Comparison of ENCODE assay signal across 11 cellular contexts in genomic region chr5:6733411-6734242, GRCh38. TPM values are rescaled to one million over a fixed set of nuclear protein-coding genes. Genes with fewer than 3 reads are reported as not detected.
DNase-seq lines count a peak whose midpoint lies in the region; ATAC-seq, FAIRE-seq and TF ChIP-seq lines count a peak whose summit lies in the region.
"Had no signal": no experiment of that assay in that cellular context is flagged by ENCODE, and none has a peak within 500 bp of the region (broad histone marks: within the 10 kb centered on the region; RNA-seq: fewer than 3 reads in every experiment).

No MANE protein-coding gene starts in this region.

- H3K4me2 ChIP-seq in HepG2 (ENCODE audit: low read depth, low read length), result no peak overlapping the region

- no peak for FAIRE-seq in HepG2 (lab: Jason Lieb, UNC)

- peak in 2 of 8 donors; percentile 6 to 37 for ATAC-seq in heart right ventricle
- ATAC-seq in HepG2, result no peak
- no peak for ATAC-seq in upper lobe of left lung (ENCODE audit: low FRiP score in 2 of 2)

- intact Hi-C loops in heart right ventricle (cut with DNase I), result loop anchor here in 2 of 10 donors (10.0 kb wide), 2 partner anchors 99 to 359 kb away; partner anchors contain the start of genes MED10 (in 1 of the 2), NSUN2 (in 1 of the 2) and SRD5A1 (in 1 of the 2)
- intact Hi-C loops in cardiac septum (cut with DNase I), result no loop called here
- intact Hi-C loops in HepG2 (cut with micrococcal nuclease; ENCODE audit: unreplicated experiment), result loop anchor here (5.0 kb wide), 1 partner anchor 101 kb away; the partner anchor contains the start of genes NSUN2 and SRD5A1

- no TSS peak for BruUV-seq in HepG2 (replicated peaks; lab: Mats Ljungman, UMichigan)

- H3K4me1 ChIP-seq in heart right ventricle (peaks cover 12 to 85% (median 63%) of the 10 kb centered on the region in 9 donors), HepG2 (ENCODE audit: insufficient read depth, low read length) (peaks cover 45% of the 10 kb centered on the region), upper lobe of left lung (peaks cover 40 to 49% (median 46%) of the 10 kb centered on the region in 4 donors)

- TF ChIP-seq CTCF in heart right ventricle (IDR thresholded peaks at IDR 0.05), result no peak
- no peak for TF ChIP-seq CTCF in astrocyte of the spinal cord (IDR thresholded peaks at IDR 0.05; ENCODE audit: low read depth, low read length)
- TF ChIP-seq CTCF in HepG2 (CRISPR knock-in tag; IDR thresholded peaks at IDR 0.05), result no peak
- no peak for TF ChIP-seq CTCF in upper lobe of left lung (IDR thresholded peaks at IDR 0.05)
- TF ChIP-seq CTCF in GM10248 (IDR thresholded peaks at IDR 0.05; ENCODE audit: control extremely low read depth, extremely low read depth, low read depth, missing control alignments), result no peak

- CTCF ChIA-PET in HepG2 (lab: Yijun Ruan, JAX; ENCODE audit: low intra/inter-chr PET ratio, low total read pairs), result no interaction called here
- CTCF ChIA-PET in GM10248 (lab: Yijun Ruan, JAX), result interaction anchor here (1.3 kb wide), 1 partner anchor 12 kb away, joined by 6 read pairs; no protein-coding TSS in a partner anchor

- 76% methylated on average over 21 of the region's 21 CpGs for WGBS in heart right ventricle, 2 donors
- WGBS in HepG2 (ENCODE audit: low lambda C conversion rate), result 96% methylated on average over 19 of the region's 21 CpGs
- 79 to 89% methylated on average over 16 to 20 of the region's 21 CpGs for WGBS in upper lobe of left lung, 2 donors

- TF ChIP-seq EP300 in HepG2 (IDR thresholded peaks at IDR 0.05; ENCODE audit: low read depth in 2 of 2, low read length in 2 of 2), result no peak
- TF ChIP-seq EP300 in HepG2 (CRISPR knock-in tag; IDR thresholded peaks at IDR 0.05; ENCODE audit: borderline replicate concordance), result no peak
- TF ChIP-seq EP300 in upper lobe of left lung (IDR thresholded peaks at IDR 0.05), result no peak

- H3K27me3 ChIP-seq in heart right ventricle, result no peaks in the 10 kb centered on the region
- H3K27me3 ChIP-seq in HepG2 (ENCODE audit: control insufficient read depth in 1 of 2, insufficient read depth in 2 of 2, low read length in 2 of 2), result no peaks in the 10 kb centered on the region
- H3K27me3 ChIP-seq in upper lobe of left lung, result no peaks in the 10 kb centered on the region

- no peak for TF ChIP-seq POLR2A in HepG2 (IDR thresholded peaks at IDR 0.05; ENCODE audit: insufficient read depth in 1 of 2, low read depth in 2 of 2, low read length in 2 of 2)
- TF ChIP-seq POLR2A in upper lobe of left lung (IDR thresholded peaks at IDR 0.05), result no peak

- no peak overlapping the region for H3K9ac ChIP-seq in HepG2 (ENCODE audit: insufficient read depth, low read depth, low read length)

- H3K27ac ChIP-seq in heart right ventricle (peak overlapping the region in 9 of 10 donors; percentile 55 to 86 (median 72)), HepG2 (ENCODE audit: extremely low read length, insufficient read depth, low read length) (no peak overlapping the region), upper lobe of left lung (peak overlapping the region in 3 of 4 donors; percentile 33 to 74 (median 52))

- peaks cover 39% of the 10 kb centered on the region for H4K20me1 ChIP-seq in HepG2 (ENCODE audit: insufficient read depth, low read length)

- H2AFZ ChIP-seq in HepG2 (ENCODE audit: low read length), result no peak overlapping the region

- POLR2A ChIA-PET in HepG2 (lab: Yijun Ruan, JAX), result no interaction called here
- POLR2A ChIA-PET in GM10248 (lab: Yijun Ruan, JAX), result interaction anchor here (1.6 kb wide), 1 partner anchor 20 kb away, joined by 3 read pairs; the partner anchor contains the start of gene TENT4A

- in situ Hi-C loops in astrocyte of the spinal cord (cut with HindIII; ENCODE audit: low sequenced_read_pairs), result loop anchor here (25.0 kb wide), 1 partner anchor 121 kb away; no protein-coding TSS in a partner anchor
- in situ Hi-C loops in HepG2 (cut with HindIII; ENCODE audit: extremely low pct_ligation_motif_present, low pct_unique_long_range_greater_than_20kb), result loop anchor here (25.0 kb wide), 1 partner anchor 346 kb away; the partner anchor contains the start of gene MED10

- H3K79me2 ChIP-seq in HepG2 (ENCODE audit: insufficient read depth, low read length), result peaks cover 81% of the 10 kb centered on the region

- H3K4me3 ChIP-seq in heart right ventricle (peak overlapping the region in 4 of 10 donors; percentile 14 to 21 (median 16)), astrocyte of the spinal cord (ENCODE audit: low read depth, low read length) (no peak overlapping the region), HepG2 (replicated peaks in 1 of 3; ENCODE audit: insufficient read depth in 1 of 3, low read depth in 2 of 3, low read length in 3 of 3) (no peak overlapping the region), upper lobe of left lung (no peak overlapping the region)
- H3K4me3 ChIP-seq: HAP-1 had no signal

- TF ChIP-seq RAD21 in HepG2 (CRISPR knock-in tag; IDR thresholded peaks at IDR 0.05), result no peak

- H3K36me3 ChIP-seq in heart right ventricle (peaks cover 0 to 18% (median under 1%) of the 10 kb centered on the region in 9 donors), HepG2 (replicated peaks in 1 of 2; ENCODE audit: control insufficient read depth in 1 of 2, insufficient read depth in 2 of 2, low read length in 2 of 2) (peaks cover 13 to 51% of the 10 kb centered on the region in 2 experiments), upper lobe of left lung (peaks cover 0 to 15% (median 8%) of the 10 kb centered on the region in 4 donors)

- no peak for DNase-seq in heart right ventricle
- no peak for DNase-seq in cardiac septum (ENCODE audit: low spot score)
- peak; percentile 53 for DNase-seq in astrocyte of the spinal cord (ENCODE audit: low read depth, low spot score)
- no peak for DNase-seq in HepG2 (ENCODE audit: low spot score)
- peak in 1 of 2 donors; percentile 59 for DNase-seq in upper lobe of left lung
- DNase-seq in COLO668 (lab: John Stamatoyannopoulos, UW; ENCODE audit: unreplicated experiment), result no peak
- no peak for DNase-seq in hypothalamus (lab: John Stamatoyannopoulos, UW)
- no peak for DNase-seq in GM10248 (ENCODE audit: extremely low spot score)
- DNase-seq: cerebellar nuclear complex, COR-L47 had no signal

- no peaks in the 10 kb centered on the region for H3K9me3 ChIP-seq in heart right ventricle
- H3K9me3 ChIP-seq in HepG2 (ENCODE audit: low read length), result no peaks in the 10 kb centered on the region
- H3K9me3 ChIP-seq in upper lobe of left lung, result no peaks in the 10 kb centered on the region
- H3K9me3 ChIP-seq: HAP-1 had no signal

TF ChIP-seq in HepG2, 621 proteins besides CTCF, POLR2A, EP300 and RAD21:
- peak; percentile 69 for TF ChIP-seq MAFF (IDR thresholded peaks at IDR 0.05; ENCODE audit: low read depth, low read length)
- TF ChIP-seq MAFK (conservative IDR thresholded peaks at IDR 0.05 in 1 of 2, IDR thresholded peaks at IDR 0.05 in 1 of 2; ENCODE audit: low read length in 2 of 2), result peak; percentile 67 to 72
- TF ChIP-seq KDM2A (CRISPR knock-in tag; IDR thresholded peaks at IDR 0.05; ENCODE audit: borderline replicate concordance, low read depth), result no peak

RNA-seq across cellular contexts. Expression of gene TENT4A, which starts 20.4 kb away (rescaled TPM):
- total RNA-seq in heart right ventricle (10 to 100 TPM in 8 of 10 donors, 1 to 10 TPM in 2; 8.8 to 13.7 (median 11.7) TPM), cardiac septum (18.4 TPM), HepG2 (2016; rRNA removed; fragmentation: Illumina TruSeq; extraction: Trizol) (7.7 and 13.3 TPM in 2 replicates), upper lobe of left lung (10 to 100 TPM; 19.7 to 44.0 (median 27.3) TPM)
- polyA plus RNA-seq in heart right ventricle (1 to 10 TPM; 4.2 to 8.9 TPM), HepG2 (2011; rRNA removed) (6.0 and 6.3 TPM in 2 replicates)
- total RNA-seq in HepG2 (2016; cell fraction: cytosol; rRNA removed; fragmentation: Illumina TruSeq; extraction: Trizol; ENCODE audit: low read depth), result 16.7 and 22.2 TPM in 2 replicates
- total RNA-seq in HepG2 (2016; cell fraction: insoluble cytoplasmic fraction; rRNA removed; fragmentation: Illumina TruSeq; extraction: Trizol), result 6.3 and 11.6 TPM in 2 replicates
- total RNA-seq in HepG2 (2016; cell fraction: membrane; rRNA removed; fragmentation: Illumina TruSeq; extraction: Trizol), result 9.3 and 11.2 TPM in 2 replicates
- total RNA-seq in HepG2 (2016; cell fraction: nucleus; rRNA removed; fragmentation: Illumina TruSeq; extraction: Trizol), result 36.2 and 43.2 TPM in 2 replicates
- polyA plus RNA-seq in HepG2 (2011; cell fraction: cytosol; rRNA removed), result 3.2 TPM in 2 replicates
- 38.9 and 57.3 TPM in 2 replicates for polyA plus RNA-seq in HepG2 (2011; cell fraction: nucleus; rRNA removed)
- 17.0 and 17.9 TPM in 2 replicates for polyA plus RNA-seq in HepG2 (2012)
- 0.76 and 1.1 TPM in 2 replicates for polyA plus RNA-seq in HepG2 (2016; cell fraction: cytosol; fragmentation: Illumina TruSeq; extraction: Trizol; ENCODE audit: low read depth)
- 7.6 and 11.0 TPM in 2 replicates for polyA plus RNA-seq in HepG2 (2016; cell fraction: insoluble cytoplasmic fraction; fragmentation: Illumina TruSeq; extraction: Trizol; ENCODE audit: low read depth)
- 3.0 TPM in 2 replicates for polyA plus RNA-seq in HepG2 (2016; cell fraction: membrane; fragmentation: Illumina TruSeq; extraction: Trizol; ENCODE audit: low read depth)
- 55.5 and 57.3 TPM in 2 replicates for polyA plus RNA-seq in HepG2 (2016; cell fraction: nucleus; fragmentation: Illumina TruSeq; extraction: Trizol; ENCODE audit: insufficient read depth, low read depth)
- polyA minus RNA-seq in HepG2 (2011; rRNA and poly(A)+ RNA removed; ENCODE audit: low replicate concordance), result 15.3 and 47.0 TPM in 2 replicates
- polyA minus RNA-seq in HepG2 (2011; cell fraction: cytosol; rRNA and poly(A)+ RNA removed), result 5.4 and 6.3 TPM in 2 replicates
- 44.4 and 60.9 TPM in 2 replicates for polyA minus RNA-seq in HepG2 (2011; cell fraction: nucleus; rRNA and poly(A)+ RNA removed)
